ENCODE assay signal across 1 cellular context in the genomic region with DNA sequence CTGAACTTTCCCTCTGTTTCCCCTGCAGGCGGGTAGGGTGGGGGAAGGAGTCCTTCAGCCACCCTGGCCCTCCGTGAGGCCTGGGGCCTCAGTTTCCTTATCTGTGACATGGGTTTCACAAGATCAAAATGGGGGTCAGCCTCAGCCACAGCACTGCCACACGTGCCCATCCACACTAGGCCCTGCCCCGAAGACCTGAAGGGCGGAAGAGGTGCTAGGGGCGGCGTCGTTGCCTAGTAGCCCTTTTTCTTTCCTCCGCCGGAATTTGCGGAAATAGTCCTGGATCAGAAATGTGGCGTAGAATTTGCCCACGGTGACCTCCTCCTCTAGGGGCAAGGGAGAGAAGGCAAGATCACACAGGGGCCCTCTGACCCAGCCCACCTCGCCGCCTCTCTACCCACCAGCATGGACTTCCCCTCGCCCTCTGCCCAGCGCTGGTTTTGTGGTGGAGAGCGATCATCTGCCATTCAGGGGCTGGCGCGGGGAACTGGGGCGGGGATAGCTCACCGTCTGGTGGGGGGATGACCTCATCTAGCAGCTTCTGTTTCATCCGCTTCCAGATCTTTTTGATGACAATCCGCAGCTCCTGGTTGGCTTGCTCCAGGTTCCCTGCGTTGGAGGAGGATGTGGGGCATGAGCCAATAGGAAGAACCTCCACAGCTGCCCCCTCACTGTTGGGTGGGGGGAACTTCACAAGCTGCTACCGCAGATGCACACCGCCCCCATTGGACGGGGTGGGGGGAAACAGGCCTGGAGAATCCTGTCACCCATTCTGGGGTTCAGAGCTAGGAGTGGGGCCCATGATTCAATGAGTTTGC.
TF ChIP-seq lines count a peak whose summit lies in the region.

No MANE protein-coding gene starts in this region.

TF ChIP-seq in HEK293, 187 proteins besides CTCF, POLR2A, EP300 and RAD21:
- TF ChIP-seq ZNF302 (tag by site-specific recombination; IDR thresholded peaks at IDR 0.05; ENCODE audit: low read depth) = no peak
- TF ChIP-seq ZNF488 (tag by site-specific recombination; IDR thresholded peaks at IDR 0.05) = no peak
- no peak for TF ChIP-seq ZNF610 (tag by site-specific recombination; IDR thresholded peaks at IDR 0.05; ENCODE audit: borderline replicate concordance)
- TF ChIP-seq ZFHX2 (tag by site-specific recombination; conservative IDR thresholded peaks at IDR 0.05) = peak; percentile 62
- no peak for TF ChIP-seq ZNF560 (tag by site-specific recombination; IDR thresholded peaks at IDR 0.05; ENCODE audit: borderline replicate concordance)
- no peak for TF ChIP-seq ZNF521 (tag by site-specific recombination; IDR thresholded peaks at IDR 0.05)
- TF ChIP-seq, protein P1, sequence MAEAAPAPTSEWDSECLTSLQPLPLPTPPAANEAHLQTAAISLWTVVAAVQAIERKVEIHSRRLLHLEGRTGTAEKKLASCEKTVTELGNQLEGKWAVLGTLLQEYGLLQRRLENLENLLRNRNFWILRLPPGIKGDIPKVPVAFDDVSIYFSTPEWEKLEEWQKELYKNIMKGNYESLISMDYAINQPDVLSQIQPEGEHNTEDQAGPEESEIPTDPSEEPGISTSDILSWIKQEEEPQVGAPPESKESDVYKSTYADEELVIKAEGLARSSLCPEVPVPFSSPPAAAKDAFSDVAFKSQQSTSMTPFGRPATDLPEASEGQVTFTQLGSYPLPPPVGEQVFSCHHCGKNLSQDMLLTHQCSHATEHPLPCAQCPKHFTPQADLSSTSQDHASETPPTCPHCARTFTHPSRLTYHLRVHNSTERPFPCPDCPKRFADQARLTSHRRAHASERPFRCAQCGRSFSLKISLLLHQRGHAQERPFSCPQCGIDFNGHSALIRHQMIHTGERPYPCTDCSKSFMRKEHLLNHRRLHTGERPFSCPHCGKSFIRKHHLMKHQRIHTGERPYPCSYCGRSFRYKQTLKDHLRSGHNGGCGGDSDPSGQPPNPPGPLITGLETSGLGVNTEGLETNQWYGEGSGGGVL (tag by site-specific recombination; IDR thresholded peaks at IDR 0.05) = no peak
- TF ChIP-seq ZNF416 (tag by site-specific recombination; IDR thresholded peaks at IDR 0.05) = no peak
- TF ChIP-seq ZSCAN5A (tag by site-specific recombination; IDR thresholded peaks at IDR 0.05) = no peak
- TF ChIP-seq ZNF266 (tag by site-specific recombination; IDR thresholded peaks at IDR 0.05; ENCODE audit: low read depth) = no peak
- TF ChIP-seq ZNF221 (tag by site-specific recombination; IDR thresholded peaks at IDR 0.05; ENCODE audit: borderline replicate concordance) = no peak
- TF ChIP-seq ZNF211 (tag by site-specific recombination; IDR thresholded peaks at IDR 0.05; ENCODE audit: low read depth) = no peak
- TF ChIP-seq SCRT1 (tag by site-specific recombination; IDR thresholded peaks at IDR 0.05; ENCODE audit: borderline replicate concordance) = no peak
- TF ChIP-seq ZNF514 (tag by site-specific recombination; IDR thresholded peaks at IDR 0.05) = no peak
- peak; percentile 56; the same call in 1 of the 2 replicates for TF ChIP-seq EGR2 (tag by site-specific recombination; IDR thresholded peaks at IDR 0.05; ENCODE audit: low read depth)
- TF ChIP-seq ATF2 (tag by site-specific recombination; IDR thresholded peaks at IDR 0.05; ENCODE audit: low read depth) = peak; percentile 46
- TF ChIP-seq ZNF239 (tag by site-specific recombination; IDR thresholded peaks at IDR 0.05) = no peak
- no peak for TF ChIP-seq ZNF138 (tag by site-specific recombination; IDR thresholded peaks at IDR 0.05; ENCODE audit: borderline replicate concordance)
- TF ChIP-seq, protein P2, sequence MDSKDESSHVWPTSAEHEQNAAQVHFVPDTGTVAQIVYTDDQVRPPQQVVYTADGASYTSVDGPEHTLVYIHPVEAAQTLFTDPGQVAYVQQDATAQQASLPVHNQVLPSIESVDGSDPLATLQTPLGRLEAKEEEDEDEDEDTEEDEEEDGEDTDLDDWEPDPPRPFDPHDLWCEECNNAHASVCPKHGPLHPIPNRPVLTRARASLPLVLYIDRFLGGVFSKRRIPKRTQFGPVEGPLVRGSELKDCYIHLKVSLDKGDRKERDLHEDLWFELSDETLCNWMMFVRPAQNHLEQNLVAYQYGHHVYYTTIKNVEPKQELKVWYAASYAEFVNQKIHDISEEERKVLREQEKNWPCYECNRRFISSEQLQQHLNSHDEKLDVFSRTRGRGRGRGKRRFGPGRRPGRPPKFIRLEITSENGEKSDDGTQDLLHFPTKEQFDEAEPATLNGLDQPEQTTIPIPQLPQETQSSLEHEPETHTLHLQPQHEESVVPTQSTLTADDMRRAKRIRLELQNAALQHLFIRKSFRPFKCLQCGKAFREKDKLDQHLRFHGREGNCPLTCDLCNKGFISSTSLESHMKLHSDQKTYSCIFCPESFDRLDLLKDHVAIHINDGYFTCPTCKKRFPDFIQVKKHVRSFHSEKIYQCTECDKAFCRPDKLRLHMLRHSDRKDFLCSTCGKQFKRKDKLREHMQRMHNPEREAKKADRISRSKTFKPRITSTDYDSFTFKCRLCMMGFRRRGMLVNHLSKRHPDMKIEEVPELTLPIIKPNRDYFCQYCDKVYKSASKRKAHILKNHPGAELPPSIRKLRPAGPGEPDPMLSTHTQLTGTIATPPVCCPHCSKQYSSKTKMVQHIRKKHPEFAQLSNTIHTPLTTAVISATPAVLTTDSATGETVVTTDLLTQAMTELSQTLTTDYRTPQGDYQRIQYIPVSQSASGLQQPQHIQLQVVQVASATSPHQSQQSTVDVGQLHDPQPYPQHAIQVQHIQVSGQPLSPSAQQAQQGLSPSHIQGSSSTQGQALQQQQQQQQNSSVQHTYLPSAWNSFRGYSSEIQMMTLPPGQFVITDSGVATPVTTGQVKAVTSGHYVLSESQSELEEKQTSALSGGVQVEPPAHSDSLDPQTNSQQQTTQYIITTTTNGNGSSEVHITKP (tag by site-specific recombination; IDR thresholded peaks at IDR 0.05) = 0 out of 2 replicates have a peak, but pooled peaks have one; percentile 11
- TF ChIP-seq ZBTB48 (tag by site-specific recombination; IDR thresholded peaks at IDR 0.05) = no peak
- TF ChIP-seq KLF10 (tag by site-specific recombination; IDR thresholded peaks at IDR 0.05) = no peak
- TF ChIP-seq ZNF10 (tag by site-specific recombination; IDR thresholded peaks at IDR 0.05) = no peak
- peak; percentile 43 for TF ChIP-seq ZNF341 (tag by site-specific recombination; IDR thresholded peaks at IDR 0.05; ENCODE audit: low read depth)
- no peak for TF ChIP-seq ZNF248 (tag by site-specific recombination; IDR thresholded peaks at IDR 0.05)
- no peak for TF ChIP-seq ZNF23 (tag by site-specific recombination; IDR thresholded peaks at IDR 0.05; ENCODE audit: borderline replicate concordance)
- no peak for TF ChIP-seq ZFP41 (tag by site-specific recombination; IDR thresholded peaks at IDR 0.05; ENCODE audit: borderline replicate concordance)
- no peak for TF ChIP-seq ZNF701 (tag by site-specific recombination; IDR thresholded peaks at IDR 0.05)
